Comparison of ENCODE assay signal across 26 cellular contexts in genomic region chr11:69260622-69261021, GRCh38. TPM values are rescaled to one million over a fixed set of nuclear protein-coding genes. Genes with fewer than 3 reads are reported as not detected.
"Had no signal": no experiment of that assay in that cellular context is flagged by ENCODE, and none has a peak within 500 bp of the region (broad histone marks: within the 10 kb centered on the region; RNA-seq: fewer than 3 reads in every experiment).

No MANE protein-coding gene starts in this region.

- H3K9me3 Mint-ChIP-seq: central memory CD8-positive, alpha-beta T cell had no signal

- H3K27ac Mint-ChIP-seq: activated CD4-positive, alpha-beta memory T cell treated with anti-CD3 and anti-CD28 coated beads, Interleukin-2, amount 10 ng/mL, durations not matched to agents 7 days and 5 days; activated CD4-positive, alpha-beta T cell treated with anti-CD3 and anti-CD28 coated beads, Interleukin-2, amount 10 ng/mL, durations not matched to agents 7 days and 5 days; activated naive CD4-positive, alpha-beta T cell treated with anti-CD3 and anti-CD28 coated beads, Interleukin-2, amount 10 ng/mL, durations not matched to agents 7 days and 5 days; activated naive CD8-positive, alpha-beta T cell treated with anti-CD3 and anti-CD28 coated beads, Interleukin-2, amount 10 ng/mL, durations not matched to agents 7 days and 5 days; activated T-cell treated with anti-CD3 and anti-CD28 coated beads, Interleukin-2, amount 50 U/mL, for 24 hours; natural killer cell; neural progenitor cell; progenitor cell of endocrine pancreas; stimulated activated naive CD8-positive, alpha-beta T cell treated with anti-CD3 and anti-CD28 coated beads, Interleukin-15, Interleukin-2, amounts not matched to agents 100 ng/mL and 50 ng/mL, for 24 hours had no signal

- H3K36me3 Mint-ChIP-seq: activated naive CD4-positive, alpha-beta T cell treated with anti-CD3 and anti-CD28 coated beads, Interleukin-2, amount 10 ng/mL, durations not matched to agents 7 days and 5 days; activated naive CD8-positive, alpha-beta T cell treated with anti-CD3 and anti-CD28 coated beads, Interleukin-2, amount 10 ng/mL, durations not matched to agents 7 days and 5 days; natural killer cell; neural progenitor cell had no signal

- H3K27me3 Mint-ChIP-seq: activated CD4-positive, alpha-beta memory T cell treated with anti-CD3 and anti-CD28 coated beads, Interleukin-2, amount 10 ng/mL, durations not matched to agents 7 days and 5 days; activated CD4-positive, alpha-beta T cell treated with anti-CD3 and anti-CD28 coated beads, Interleukin-2, amount 10 ng/mL, durations not matched to agents 7 days and 5 days had no signal

- ATAC-seq: gastroesophageal sphincter, left cardiac atrium, natural killer cell, right lobe of liver, upper lobe of right lung had no signal

- H3K4me3 Mint-ChIP-seq: activated CD4-positive, alpha-beta memory T cell treated with anti-CD3 and anti-CD28 coated beads, Interleukin-2, amount 10 ng/mL, durations not matched to agents 7 days and 5 days; activated CD4-positive, alpha-beta T cell treated with anti-CD3 and anti-CD28 coated beads, Interleukin-2, amount 10 ng/mL, durations not matched to agents 7 days and 5 days; activated naive CD4-positive, alpha-beta T cell treated with anti-CD3 and anti-CD28 coated beads, Interleukin-2, amount 10 ng/mL, durations not matched to agents 7 days and 5 days; activated naive CD8-positive, alpha-beta T cell treated with anti-CD3 and anti-CD28 coated beads, Interleukin-2, amount 10 ng/mL, durations not matched to agents 7 days and 5 days; activated T-cell treated with anti-CD3 and anti-CD28 coated beads, Interleukin-2, amount 50 U/mL, for 24 hours; central memory CD8-positive, alpha-beta T cell; natural killer cell; neural progenitor cell; stimulated activated naive CD8-positive, alpha-beta T cell treated with anti-CD3 and anti-CD28 coated beads, Interleukin-15, Interleukin-2, amounts not matched to agents 100 ng/mL and 50 ng/mL, for 24 hours had no signal

- DNase-seq: activated CD4-positive, alpha-beta memory T cell treated with anti-CD3 and anti-CD28 coated beads, Interleukin-2, amount 10 ng/mL, durations not matched to agents 7 days and 5 days; activated CD4-positive, alpha-beta T cell treated with anti-CD3 and anti-CD28 coated beads for 1 hour; activated CD4-positive, alpha-beta T cell treated with anti-CD3 and anti-CD28 coated beads, Interleukin-2, amount 10 ng/mL, durations not matched to agents 7 days and 5 days; activated CD8-positive, alpha-beta memory T cell treated with anti-CD3 and anti-CD28 coated beads, Interleukin-2, amount 50 U/mL, for 48 hours; activated gamma-delta T cell; activated naive CD4-positive, alpha-beta T cell treated with anti-CD3 and anti-CD28 coated beads, Interleukin-2, amount 10 ng/mL, durations not matched to agents 7 days and 5 days; activated naive CD8-positive, alpha-beta T cell treated with anti-CD3 and anti-CD28 coated beads, Interleukin-2, amount 10 ng/mL, durations not matched to agents 7 days and 5 days; activated T-cell treated with anti-CD3 and anti-CD28 coated beads, Interleukin-2, amount 50 U/mL, for 24 hours; amniotic stem cell; effector CD8-positive, alpha-beta T cell; esophagus squamous epithelium; islet precursor cell; left cardiac atrium; natural killer cell; right lobe of liver; stimulated activated CD4-positive, alpha-beta T cell treated with anti-CD3 and anti-CD28 coated beads, Interleukin-12 subunit alpha, Interleukin-12 subunit beta, amount 100 ng/mL, for 4 hours; stimulated activated CD4-positive, alpha-beta T cell treated with anti-CD3 and anti-CD28 coated beads, Interleukin-4, amount 100 ng/mL, for 1 hour; substantia nigra; T-helper 2 cell had no signal

- H3K4me1 Mint-ChIP-seq: activated CD4-positive, alpha-beta memory T cell treated with anti-CD3 and anti-CD28 coated beads, Interleukin-2, amount 10 ng/mL, durations not matched to agents 7 days and 5 days; activated CD4-positive, alpha-beta T cell treated with anti-CD3 and anti-CD28 coated beads, Interleukin-2, amount 10 ng/mL, durations not matched to agents 7 days and 5 days; activated naive CD4-positive, alpha-beta T cell treated with anti-CD3 and anti-CD28 coated beads, Interleukin-2, amount 10 ng/mL, durations not matched to agents 7 days and 5 days; activated naive CD8-positive, alpha-beta T cell treated with anti-CD3 and anti-CD28 coated beads, Interleukin-2, amount 10 ng/mL, durations not matched to agents 7 days and 5 days; central memory CD8-positive, alpha-beta T cell had no signal

RNA-seq across cellular contexts. Expression of gene MYEOV, which starts 33.3 kb away (rescaled TPM):
- total RNA-seq: activated CD4-positive, alpha-beta memory T cell treated with anti-CD3 and anti-CD28 coated beads, Interleukin-2, amount 10 ng/mL, durations not matched to agents 7 days and 5 days; activated CD4-positive, alpha-beta T cell treated with anti-CD3 and anti-CD28 coated beads, Interleukin-2, amount 10 ng/mL, durations not matched to agents 7 days and 5 days; activated naive CD8-positive, alpha-beta T cell treated with anti-CD3 and anti-CD28 coated beads, Interleukin-2, amount 10 ng/mL, durations not matched to agents 7 days and 5 days; gastroesophageal sphincter; hepatocyte had no signal
- polyA plus RNA-seq: hepatocyte had no signal
